In the genomic region with DNA sequence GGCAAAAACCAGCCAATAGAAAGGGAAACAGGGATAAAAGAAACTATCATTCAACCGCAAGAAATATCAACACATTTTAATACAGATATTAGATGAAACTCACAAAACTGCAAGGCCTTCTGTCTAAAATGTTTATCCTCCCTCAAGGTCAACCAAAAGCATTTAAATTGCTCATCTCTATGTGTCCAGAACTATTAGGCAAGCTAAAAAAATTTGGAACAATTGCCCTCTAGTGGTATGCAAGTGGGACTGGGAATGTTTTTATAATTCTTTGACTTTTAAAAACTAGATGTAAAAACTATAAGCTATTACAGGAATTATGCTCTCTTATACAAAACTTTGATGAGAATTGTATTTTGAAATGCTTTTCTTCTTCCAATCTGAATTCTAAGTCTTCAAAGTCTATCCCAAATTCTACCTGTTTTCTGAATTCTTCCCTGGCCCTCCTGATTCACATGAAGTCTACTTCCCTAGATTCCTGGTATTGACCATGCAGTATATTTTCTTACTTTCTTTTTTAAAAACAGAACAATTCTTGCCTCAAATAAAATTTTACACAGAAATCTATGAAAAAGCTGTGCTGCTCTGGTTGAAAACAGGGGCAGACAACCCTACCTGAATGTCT, we compare ENCODE assay signal across 8 cellular contexts. TPM values are rescaled to one million over a fixed set of nuclear protein-coding genes. Genes with fewer than 3 reads are reported as not detected.
A peak's percentile ranks its signal among the peaks of the same experiment; 100 is the strongest.
DNase-seq lines count a peak whose midpoint lies in the region; ATAC-seq, FAIRE-seq and TF ChIP-seq lines count a peak whose summit lies in the region.

No MANE protein-coding gene starts in this region.

- peaks cover 38% of the 10 kb centered on the region for H3K79me2 ChIP-seq in Loucy (ENCODE audit: insufficient read depth, low read length)
- H3K79me2 ChIP-seq in neural cell (replicated peaks; ENCODE audit: insufficient read depth, low read length) = peaks cover 15% of the 10 kb centered on the region

- TF ChIP-seq EP300 in neural cell (conservative IDR thresholded peaks at IDR 0.05; ENCODE audit: poor library complexity, severe bottlenecking) = no peak

- no peaks in the 10 kb centered on the region for H3K27me3 Mint-ChIP-seq in naive thymus-derived CD8-positive, alpha-beta T cell

- no peak for FAIRE-seq in bronchial epithelial cell (lab: Jason Lieb, UNC)

- peaks cover 29% of the 10 kb centered on the region for H3K4me1 ChIP-seq in Loucy (ENCODE audit: insufficient read depth, low read length, poor library complexity, severe bottlenecking)

- POLR2A ChIA-PET in naive thymus-derived CD8-positive, alpha-beta T cell (lab: Charles Lee) = interaction anchor here (1.0 kb wide), 1 partner anchor 43 kb away, joined by 3 read pairs; no protein-coding TSS in a partner anchor

- H2AFZ ChIP-seq in Loucy (ENCODE audit: low read length) (no peak overlapping the region), neural cell (ENCODE audit: low read depth, low read length) (no peak overlapping the region)

- no peaks in the 10 kb centered on the region for H3K9me3 Mint-ChIP-seq in naive thymus-derived CD8-positive, alpha-beta T cell

- H3K4me3 Mint-ChIP-seq in naive thymus-derived CD8-positive, alpha-beta T cell = no peak overlapping the region

- in situ Hi-C loops in G401 (cut with HindIII; ENCODE audit: low sequenced_read_pairs) = no loop called here

- peaks cover 30 to 81% (median 36%) of the 10 kb centered on the region in 3 donors for H3K36me3 Mint-ChIP-seq in naive thymus-derived CD8-positive, alpha-beta T cell

- peaks cover 17 to 35% (median 29%) of the 10 kb centered on the region in 4 donors for H3K4me1 Mint-ChIP-seq in naive thymus-derived CD8-positive, alpha-beta T cell

- no peaks in the 10 kb centered on the region for H3K9me2 ChIP-seq in Loucy (replicated peaks; ENCODE audit: low read depth, low read length)
- no peaks in the 10 kb centered on the region for H3K9me2 ChIP-seq in neural cell (ENCODE audit: insufficient read depth, low read length)

- H3K9ac ChIP-seq in Loucy (ENCODE audit: low read depth, low read length, poor library complexity, severe bottlenecking) (no peak overlapping the region), neural cell (ENCODE audit: low read length) (no peak overlapping the region)

- H3K36me3 ChIP-seq in Loucy (ENCODE audit: insufficient read depth, low read length) (peaks cover 68% of the 10 kb centered on the region), bronchial epithelial cell (ENCODE audit: control insufficient read depth, insufficient read depth, low read length) (peaks cover 22% of the 10 kb centered on the region), neural cell (ENCODE audit: insufficient read depth, low read length) (peaks cover 6% of the 10 kb centered on the region)

- TF ChIP-seq CTCF in Loucy (conservative IDR thresholded peaks at IDR 0.05; ENCODE audit: low read length) (peak; percentile 79), bronchial epithelial cell (IDR thresholded peaks at IDR 0.05; ENCODE audit: insufficient read depth, low read length, severe bottlenecking) (peak; percentile 34), neural cell (IDR thresholded peaks at IDR 0.05; ENCODE audit: poor library complexity, severe bottlenecking) (peak; percentile 53)

- DNase-seq in G401 (ENCODE audit: low spot score) (peak; percentile 33), bronchial epithelial cell (ENCODE audit: low read depth) (peak; percentile 32), amygdala (lab: John Stamatoyannopoulos, UW) (no peak), NCI-H1436 (lab: John Stamatoyannopoulos, UW) (no peak), NCI-H1930 (lab: John Stamatoyannopoulos, UW) (no peak)
- DNase-seq in naive thymus-derived CD8-positive, alpha-beta T cell = no peak

- H3K9me3 ChIP-seq in Loucy (ENCODE audit: insufficient read depth, low read depth, low read length) (no peaks in the 10 kb centered on the region), neural cell (ENCODE audit: low read length) (no peaks in the 10 kb centered on the region)

- ATAC-seq in naive thymus-derived CD8-positive, alpha-beta T cell = no peak

- H3K4me2 ChIP-seq in Loucy (ENCODE audit: low read depth, low read length, poor library complexity, severe bottlenecking) = no peak overlapping the region
- H3K4me2 ChIP-seq in neural cell (ENCODE audit: low read length) = no peak overlapping the region

- no peak overlapping the region for H3K4me3 ChIP-seq in Loucy (ENCODE audit: low read length, poor library complexity, severe bottlenecking)
- H3K4me3 ChIP-seq in bronchial epithelial cell (ENCODE audit: low read depth, low read length) = no peak overlapping the region
- H3K4me3 ChIP-seq in neural cell (ENCODE audit: low read length) = no peak overlapping the region

- H4K20me1 ChIP-seq in Loucy (ENCODE audit: insufficient read depth, low read length, poor library complexity, severe bottlenecking) (peaks cover 36% of the 10 kb centered on the region), neural cell (ENCODE audit: insufficient read depth) (no peaks in the 10 kb centered on the region)

- H3F3A ChIP-seq in Loucy (ENCODE audit: low read depth) (no peaks in the 10 kb centered on the region), neural cell (ENCODE audit: insufficient read depth, low read length, poor library complexity, severe bottlenecking) (no peaks in the 10 kb centered on the region)

- H3K27me3 ChIP-seq in Loucy (ENCODE audit: insufficient read depth, low read length, poor library complexity, severe bottlenecking) (no peaks in the 10 kb centered on the region), bronchial epithelial cell (ENCODE audit: control insufficient read depth, insufficient read depth, low read length) (no peaks in the 10 kb centered on the region), neural cell (ENCODE audit: insufficient read depth, low read depth, low read length) (no peaks in the 10 kb centered on the region)

- peak overlapping the region in 3 of 10 donors; percentile 26 to 54 (median 33) for H3K27ac Mint-ChIP-seq in naive thymus-derived CD8-positive, alpha-beta T cell

- no peak overlapping the region for H3K27ac ChIP-seq in neural cell (ENCODE audit: low read length)

- peak; percentile 50 for TF ChIP-seq RAD21 in neural cell (conservative IDR thresholded peaks at IDR 0.05)

TF ChIP-seq in neural cell, 6 proteins besides CTCF, POLR2A, EP300 and RAD21:
- TF ChIP-seq SMC3 (conservative IDR thresholded peaks at IDR 0.05; ENCODE audit: poor library complexity) (peak; percentile 60), EZH2 (IDR thresholded peaks at IDR 0.05; ENCODE audit: borderline replicate concordance, insufficient read depth, low read length, poor library complexity, severe bottlenecking) (no peak)

RNA-seq across cellular contexts. Expression of gene CWC15, which starts 4.9 kb away (rescaled TPM):
- 54.1 and 57.2 TPM in 2 replicates for total RNA-seq in G401 (2014; rRNA removed; shearing (Covaris generic))
- 30.0 and 34.3 TPM in 2 replicates for total RNA-seq in bronchial epithelial cell
- polyA plus RNA-seq in neural cell = 105 and 151 TPM in 2 replicates
- polyA minus RNA-seq in neural cell = 60.9 and 77.4 TPM in 2 replicates
- total RNA-seq in naive thymus-derived CD8-positive, alpha-beta T cell = 10 to 100 TPM; 88.0 to 90.0 TPM
- 10 to 100 TPM; 47.6 to 61.3 (median 51.5) TPM for polyA plus RNA-seq in naive thymus-derived CD8-positive, alpha-beta T cell

RNA-seq across cellular contexts. Expression of gene KDM4D, which starts 5.1 kb away (rescaled TPM):
- total RNA-seq in G401 (2014; rRNA removed; shearing (Covaris generic)) = 2.7 and 4.9 TPM in 2 replicates
- total RNA-seq in bronchial epithelial cell = 0.53 and 0.90 TPM in 2 replicates
- polyA plus RNA-seq in neural cell = 1.3 and 1.5 TPM in 2 replicates
- 2.7 and 3.7 TPM in 2 replicates for polyA minus RNA-seq in neural cell
- total RNA-seq in naive thymus-derived CD8-positive, alpha-beta T cell = 1 to 10 TPM in 1 of 2 experiments, under 1 TPM in 1; 0.69 to 1.2 TPM
- under 1 TPM; 0.13 to 0.24 (median 0.17) TPM for polyA plus RNA-seq in naive thymus-derived CD8-positive, alpha-beta T cell

RNA-seq across cellular contexts. Expression of gene KDM4E, which starts 56.6 kb away (rescaled TPM):
- 0.20 TPM in 1 of 2 replicates, not detected in the other for total RNA-seq in G401 (2014; rRNA removed; shearing (Covaris generic))
- not detected in 2 replicates for total RNA-seq in bronchial epithelial cell
- not detected in 2 replicates for polyA plus RNA-seq in neural cell
- not detected in 2 replicates for polyA minus RNA-seq in neural cell
- total RNA-seq in naive thymus-derived CD8-positive, alpha-beta T cell = not detected
- polyA plus RNA-seq in naive thymus-derived CD8-positive, alpha-beta T cell = not detected

Comparison
In these comparisons a context has a peak if more than half of its experiments do, and no peak if none do; other contexts are left out.
1. DNase-seq: peak in G401 (single experiment) and bronchial epithelial cell (single experiment); none in amygdala (0 of 56), NCI-H1436 (single experiment), NCI-H1930 (0 of 2) and naive thymus-derived CD8-positive, alpha-beta T cell (0 of 10).
2. Peak in every context shown above with its lines, with median percentiles within 50 percentile points of each other: CTCF ChIP-seq.